16 cellular contexts compared by ENCODE assay signal in genomic region chr21:34535886-34536285, GRCh38. TPM values are rescaled to one million over a fixed set of nuclear protein-coding genes. Genes with fewer than 3 reads are reported as not detected.
DNase-seq lines count a peak whose midpoint lies in the region; ATAC-seq and TF ChIP-seq lines count a peak whose summit lies in the region.
"Had no signal": no experiment of that assay in that cellular context is flagged by ENCODE, and none has a peak within 500 bp of the region (broad histone marks: within the 10 kb centered on the region; RNA-seq: fewer than 3 reads in every experiment).

No MANE protein-coding gene starts in this region.

- H3K4me3 ChIP-seq in neural progenitor cell (no peak overlapping the region), tibial nerve (no peak overlapping the region)
- H3K4me3 ChIP-seq: MG63 had no signal

- H3K27me3 Mint-ChIP-seq in natural killer cell treated with Interleukin-12 subunit alpha and Interleukin-12 subunit beta and Interleukin-15 and Interleukin-18, amount 100 ng/mL, for 72 hours = no peaks in the 10 kb centered on the region
- H3K27me3 Mint-ChIP-seq in natural killer cell (ENCODE audit: low read depth in 2 of 2) (peaks cover 0 to 5% of the 10 kb centered on the region in 2 donors), chondrocyte (ENCODE audit: low read depth) (no peaks in the 10 kb centered on the region), neural progenitor cell (ENCODE audit: insufficient read depth, low read depth) (no peaks in the 10 kb centered on the region)
- H3K27me3 Mint-ChIP-seq: CD4-positive, CD25-positive, alpha-beta regulatory T cell had no signal

- H3K36me3 ChIP-seq in neural progenitor cell (no peaks in the 10 kb centered on the region), tibial nerve (no peaks in the 10 kb centered on the region)
- H3K36me3 ChIP-seq: MG63 had no signal

- no peak overlapping the region for H3K27ac ChIP-seq in neural progenitor cell
- peak overlapping the region in 3 of 4 donors; percentile 37 to 72 (median 68) for H3K27ac ChIP-seq in tibial nerve
- H3K27ac ChIP-seq: RWPE1 had no signal

- H3F3A ChIP-seq in neural progenitor cell (ENCODE audit: low read depth) = no peaks in the 10 kb centered on the region

- no peak for DNase-seq in natural killer cell treated with Interleukin-12 subunit alpha and Interleukin-12 subunit beta and Interleukin-15 and Interleukin-18, amount 100 ng/mL, for 72 hours (ENCODE audit: low spot score)
- DNase-seq in natural killer cell (no peak), chondrocyte (ENCODE audit: low spot score) (no peak), neural progenitor cell (ENCODE audit: low spot score) (no peak), tibial nerve (ENCODE audit: low spot score in 2 of 2) (no peak), NCI-H2081 treated with DMSO at 0.1 percent for 48 hours (lab: John Stamatoyannopoulos, UW) (no peak), NCI-H1092 (lab: John Stamatoyannopoulos, UW) (no peak)
- DNase-seq: ACHN; CD4-positive, CD25-positive, alpha-beta regulatory T cell; DMS53; Karpas-422; MG63; NCI-H1092 treated with DMSO at 0.1 percent for 48 hours; NCI-H187 had no signal

- H3K79me2 ChIP-seq in neural progenitor cell (ENCODE audit: low read depth) = no peaks in the 10 kb centered on the region

- H3K9me3 Mint-ChIP-seq in natural killer cell treated with Interleukin-12 subunit alpha and Interleukin-12 subunit beta and Interleukin-15 and Interleukin-18, amount 100 ng/mL, for 72 hours = no peaks in the 10 kb centered on the region
- no peaks in the 10 kb centered on the region for H3K9me3 Mint-ChIP-seq in natural killer cell
- H3K9me3 Mint-ChIP-seq in chondrocyte (ENCODE audit: low read depth) = no peaks in the 10 kb centered on the region
- peaks cover 7% of the 10 kb centered on the region for H3K9me3 Mint-ChIP-seq in neural progenitor cell

- no peak for ATAC-seq in natural killer cell treated with Interleukin-12 subunit alpha and Interleukin-12 subunit beta and Interleukin-15 and Interleukin-18, amount 100 ng/mL, for 72 hours
- ATAC-seq in natural killer cell (no peak), HG03025 (IDR thresholded peaks at IDR 0.05; ENCODE audit: low FRiP score, unreplicated experiment) (no peak)

- no peaks in the 10 kb centered on the region for H3K36me3 Mint-ChIP-seq in natural killer cell treated with Interleukin-12 subunit alpha and Interleukin-12 subunit beta and Interleukin-15 and Interleukin-18, amount 100 ng/mL, for 72 hours
- H3K36me3 Mint-ChIP-seq in natural killer cell = no peaks in the 10 kb centered on the region
- no peaks in the 10 kb centered on the region for H3K36me3 Mint-ChIP-seq in chondrocyte (ENCODE audit: low read depth)
- no peaks in the 10 kb centered on the region for H3K36me3 Mint-ChIP-seq in neural progenitor cell
- H3K36me3 Mint-ChIP-seq: CD4-positive, CD25-positive, alpha-beta regulatory T cell had no signal

- WGBS in tibial nerve, 2 donors = 75 to 76% methylated on average over 3 of the region's 3 CpGs

- H3K9me3 ChIP-seq in neural progenitor cell (ENCODE audit: low read depth) (no peaks in the 10 kb centered on the region), tibial nerve (no peaks in the 10 kb centered on the region)
- H3K9me3 ChIP-seq: MG63 had no signal

- H3K4me1 Mint-ChIP-seq in natural killer cell treated with Interleukin-12 subunit alpha and Interleukin-12 subunit beta and Interleukin-15 and Interleukin-18, amount 100 ng/mL, for 72 hours (ENCODE audit: low read depth in 2 of 2) = peaks cover 36 to 50% of the 10 kb centered on the region in 2 donors
- H3K4me1 Mint-ChIP-seq in natural killer cell (peaks cover 26 to 37% of the 10 kb centered on the region in 2 donors), chondrocyte (ENCODE audit: low read depth) (peaks cover 59% of the 10 kb centered on the region), neural progenitor cell (peaks cover 10% of the 10 kb centered on the region)

- no peaks in the 10 kb centered on the region for H3K27me3 ChIP-seq in neural progenitor cell
- H3K27me3 ChIP-seq in tibial nerve = no peaks in the 10 kb centered on the region
- H3K27me3 ChIP-seq: MG63 had no signal

- no peak overlapping the region for H3K27ac Mint-ChIP-seq in natural killer cell treated with Interleukin-12 subunit alpha and Interleukin-12 subunit beta and Interleukin-15 and Interleukin-18, amount 100 ng/mL, for 72 hours
- H3K27ac Mint-ChIP-seq in natural killer cell (no peak overlapping the region), chondrocyte (ENCODE audit: unreplicated experiment) (peak overlapping the region; percentile 88), neural progenitor cell (no peak overlapping the region)
- H3K27ac Mint-ChIP-seq: CD4-positive, CD25-positive, alpha-beta regulatory T cell had no signal

- no peak overlapping the region for H2AFZ ChIP-seq in neural progenitor cell (replicated peaks)

- no peak overlapping the region for H3K9ac ChIP-seq in neural progenitor cell

- no peak for TF ChIP-seq EP300 in tibial nerve (IDR thresholded peaks at IDR 0.05)

- H3K4me3 Mint-ChIP-seq in natural killer cell treated with Interleukin-12 subunit alpha and Interleukin-12 subunit beta and Interleukin-15 and Interleukin-18, amount 100 ng/mL, for 72 hours = peak overlapping the region; percentile 7
- H3K4me3 Mint-ChIP-seq in natural killer cell (no peak overlapping the region), chondrocyte (ENCODE audit: unreplicated experiment) (no peak overlapping the region), neural progenitor cell (no peak overlapping the region)
- H3K4me3 Mint-ChIP-seq: CD4-positive, CD25-positive, alpha-beta regulatory T cell had no signal

- no peak for TF ChIP-seq POLR2A in tibial nerve (IDR thresholded peaks at IDR 0.05)

- no peaks in the 10 kb centered on the region for H4K20me1 ChIP-seq in neural progenitor cell (ENCODE audit: low read depth)

- H3K4me2 ChIP-seq in neural progenitor cell = peak overlapping the region; percentile 25

- intact Hi-C loops in natural killer cell (cut with micrococcal nuclease) = no loop called here

- H3K4me1 ChIP-seq in neural progenitor cell (peaks cover 13% of the 10 kb centered on the region), tibial nerve (peaks cover 0 to 32% (median 20%) of the 10 kb centered on the region in 4 donors)

- TF ChIP-seq CTCF in natural killer cell (IDR thresholded peaks at IDR 0.05) = no peak
- no peak for TF ChIP-seq CTCF in chondrocyte (IDR thresholded peaks at IDR 0.05)
- no peak for TF ChIP-seq CTCF in neural progenitor cell (IDR thresholded peaks at IDR 0.05)
- TF ChIP-seq CTCF in tibial nerve (IDR thresholded peaks at IDR 0.05) = no peak

RNA-seq across cellular contexts. Expression of gene KCNE1, which starts 23.9 kb away (rescaled TPM):
- total RNA-seq in natural killer cell treated with Interleukin-12 subunit alpha and Interleukin-12 subunit beta and Interleukin-15 and Interleukin-18, amount 100 ng/mL, for 72 hours = 1 to 10 TPM; 1.2 to 4.7 TPM
- total RNA-seq in natural killer cell = 1 to 10 TPM in 2 of 3 donors, under 1 TPM in 1; 0.52 to 3.3 (median 1.6) TPM
- total RNA-seq in chondrocyte = 0.32 to 0.70 TPM (median 0.38 TPM) in 3 replicates
- not detected in 2 replicates for total RNA-seq in neural progenitor cell (ENCODE audit: low replicate concordance)
- total RNA-seq in tibial nerve = 10 to 100 TPM in 1 of 4 donors, 1 to 10 TPM in 3; 2.2 to 10.2 (median 2.9) TPM
